13 cellular contexts compared by ENCODE assay signal in the genomic region with DNA sequence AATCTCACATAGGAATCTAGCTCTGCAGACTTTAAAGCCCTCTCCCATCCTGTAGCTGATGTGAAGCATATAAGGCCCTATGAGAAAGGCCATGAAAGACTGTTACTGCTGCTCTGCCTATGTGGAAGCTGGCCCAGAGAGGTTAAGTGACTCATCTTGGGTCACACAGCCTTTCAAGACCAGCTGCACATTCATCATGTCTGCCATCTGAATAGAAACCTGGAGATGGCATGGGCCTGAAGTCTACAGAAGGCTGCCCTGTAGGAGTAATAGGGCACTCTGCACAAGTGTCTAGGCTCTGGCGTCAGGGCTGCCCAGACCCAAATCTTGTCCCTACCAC.
DNase-seq lines count a peak whose midpoint lies in the region; ATAC-seq and TF ChIP-seq lines count a peak whose summit lies in the region.
"Had no signal": no experiment of that assay in that cellular context is flagged by ENCODE, and none has a peak within 500 bp of the region (broad histone marks: within the 10 kb centered on the region; RNA-seq: fewer than 3 reads in every experiment).

No MANE protein-coding gene starts in this region.

- DNase-seq in EH (ENCODE audit: low read depth), result peak; percentile 16
- peak; percentile 12 for DNase-seq in EL
- DNase-seq in choroid plexus epithelial cell (ENCODE audit: low read depth), result peak; percentile 35
- peak; percentile 39 for DNase-seq in iris pigment epithelial cell (ENCODE audit: low read depth)
- no peak for DNase-seq in SW480 (ENCODE audit: low spot score)
- DNase-seq: BE2C; CD4-positive, alpha-beta memory T cell; DMS79; GDM1; GOT3 had no signal

- TF ChIP-seq CTCF in choroid plexus epithelial cell (conservative IDR thresholded peaks at IDR 0.05; ENCODE audit: low read depth, low read length), result no peak

- no peak overlapping the region for H3K4me3 ChIP-seq in choroid plexus epithelial cell (ENCODE audit: low read depth, low read length)
- H3K4me3 ChIP-seq: A549, HAP-1 had no signal

- ATAC-seq in GM19328 (IDR thresholded peaks at IDR 0.05; ENCODE audit: unreplicated experiment), result no peak
